In genomic region chr2:3207091-3207491, GRCh38 we compare ENCODE assay signal across 25 cellular contexts.
DNase-seq lines count a peak whose midpoint lies in the region; ATAC-seq and TF ChIP-seq lines count a peak whose summit lies in the region.
"Had no signal": no experiment of that assay in that cellular context is flagged by ENCODE, and none has a peak within 500 bp of the region (broad histone marks: within the 10 kb centered on the region; RNA-seq: fewer than 3 reads in every experiment).

No MANE protein-coding gene starts in this region.

- H3K4me3 ChIP-seq in spleen = no peak overlapping the region
- H3K4me3 ChIP-seq: PC-9, SJCRH30 had no signal

- H3K4me1 Mint-ChIP-seq in activated T-helper 17 cell treated with anti-CD3 and anti-CD28 coated beads, Interleukin-2, amount 50 U/mL, for 72 hours = no peaks in the 10 kb centered on the region

- H3K4me1 ChIP-seq in spleen = no peaks in the 10 kb centered on the region
- H3K4me1 ChIP-seq: BE2C had no signal

- no peaks in the 10 kb centered on the region for H3K27me3 Mint-ChIP-seq in activated T-helper 17 cell treated with anti-CD3 and anti-CD28 coated beads, Interleukin-2, amount 50 U/mL, for 72 hours
- H3K27me3 Mint-ChIP-seq: CD4-positive, alpha-beta T cell; IgD-negative memory B cell had no signal

- peaks cover 0 to 6% (median 0%) of the 10 kb centered on the region in 8 donors for H3K9me3 ChIP-seq in spleen
- H3K9me3 ChIP-seq: BE2C, SJCRH30 had no signal

- H3K27ac ChIP-seq in spleen = no peak overlapping the region
- H3K27ac ChIP-seq: 22Rv1, KMS-11, PC-9, SJCRH30 had no signal

- TF ChIP-seq CTCF in GM13977 (IDR thresholded peaks at IDR 0.05; ENCODE audit: extremely low read depth, insufficient read depth, missing control alignments) (no peak), spleen (IDR thresholded peaks at IDR 0.05 in 8 of 11, conservative IDR thresholded peaks at IDR 0.05 in 3 of 11) (no peak)

- intact Hi-C loops in spleen (cut with DNase I; ENCODE audit: low total_unique reads) = no loop called here

- in situ Hi-C loops in GM13977 (cut with MboI; ENCODE audit: low pct_unique_long_range_greater_than_20kb, low sequenced_read_pairs, unreplicated experiment) = no loop called here

- WGBS in spleen, 5 donors = 85 to 98% (median 93%) methylated on average over 10 of the region's 10 CpGs

- no peak for ATAC-seq in stimulated activated naive CD8-positive, alpha-beta T cell treated with anti-CD3 and anti-CD28 coated beads, Interleukin-15, Interleukin-2, amounts not matched to agents 100 U/mL and 50 U/mL, for 24 hours
- no peak for ATAC-seq in GM19463 (IDR thresholded peaks at IDR 0.05; ENCODE audit: unreplicated experiment)
- ATAC-seq in activated T-helper 17 cell treated with anti-CD3 and anti-CD28 coated beads, Interleukin-2, amount 50 U/mL, for 72 hours (replicated peaks) = no peak
- ATAC-seq: Right ventricle myocardium inferior had no signal

- peak; percentile 33 for DNase-seq in activated CD8-positive, alpha-beta memory T cell treated with anti-CD3 and anti-CD28 coated beads for 24 hours
- no peak for DNase-seq in activated CD8-positive, alpha-beta memory T cell treated with anti-CD3 and anti-CD28 coated beads, Interleukin-2, amount 50 U/mL, for 48 hours
- DNase-seq in GM13977 (ENCODE audit: low spot score) (peak; percentile 3), islet precursor cell (peak; percentile 42), spleen (peak; percentile 62)
- DNase-seq in stimulated activated naive CD8-positive, alpha-beta T cell treated with anti-CD3 and anti-CD28 coated beads, Interleukin-15, Interleukin-2, amounts not matched to agents 100 U/mL and 50 U/mL, for 24 hours = no peak
- DNase-seq: BE2C; CD4-positive, alpha-beta T cell; DMS53; GOT3; HCEC 1CT; MM.1S; NCI-H1417; NCI-H1694; NCI-H2029 treated with DMSO at 0.1 percent for 48 hours; NCI-H2227 treated with DMSO at 0.1 percent for 48 hours; NCI-H526 treated with DMSO at 0.1 percent for 48 hours; PC-9; SJCRH30 had no signal

- H3K4me3 Mint-ChIP-seq in activated T-helper 17 cell treated with anti-CD3 and anti-CD28 coated beads, Interleukin-2, amount 50 U/mL, for 72 hours = no peak overlapping the region
- H3K4me3 Mint-ChIP-seq: CD4-positive, alpha-beta T cell; IgD-negative memory B cell had no signal

- H3K36me3 ChIP-seq in spleen = peaks cover 0 to 80% (median 7%) of the 10 kb centered on the region in 6 donors
- H3K36me3 ChIP-seq: SJCRH30 had no signal

- H3K27me3 ChIP-seq in spleen (replicated peaks in 1 of 7) = no peaks in the 10 kb centered on the region
- H3K27me3 ChIP-seq: BE2C, SJCRH30 had no signal

- no peak overlapping the region for H3K27ac Mint-ChIP-seq in activated T-helper 17 cell treated with anti-CD3 and anti-CD28 coated beads, Interleukin-2, amount 50 U/mL, for 72 hours
- H3K27ac Mint-ChIP-seq: CD4-positive, alpha-beta T cell; IgD-negative memory B cell had no signal

- no peaks in the 10 kb centered on the region for H3K9me3 Mint-ChIP-seq in activated T-helper 17 cell treated with anti-CD3 and anti-CD28 coated beads, Interleukin-2, amount 50 U/mL, for 72 hours
- H3K9me3 Mint-ChIP-seq: CD4-positive, alpha-beta T cell; IgD-negative memory B cell had no signal

- H3K36me3 Mint-ChIP-seq in activated T-helper 17 cell treated with anti-CD3 and anti-CD28 coated beads, Interleukin-2, amount 50 U/mL, for 72 hours (ENCODE audit: low read depth) = peaks cover 19% of the 10 kb centered on the region

- no peak for TF ChIP-seq POLR2A in spleen (IDR thresholded peaks at IDR 0.05)

Comparison
In these comparisons a context has a peak if more than half of its experiments do, and no peak if none do; other contexts are left out.
1. DNase-seq: peak in activated CD8-positive, alpha-beta memory T cell treated with anti-CD3 and anti-CD28 coated beads for 24 hours (single experiment), GM13977 (single experiment), islet precursor cell (single experiment) and spleen (single experiment); none in activated CD8-positive, alpha-beta memory T cell treated with anti-CD3 and anti-CD28 coated beads, Interleukin-2, amount 50 U/mL, for 48 hours (single experiment) and stimulated activated naive CD8-positive, alpha-beta T cell treated with anti-CD3 and anti-CD28 coated beads, Interleukin-15, Interleukin-2, amounts not matched to agents 100 U/mL and 50 U/mL, for 24 hours (single experiment).